Comparison of ENCODE assay signal across 9 cellular contexts in the genomic region with DNA sequence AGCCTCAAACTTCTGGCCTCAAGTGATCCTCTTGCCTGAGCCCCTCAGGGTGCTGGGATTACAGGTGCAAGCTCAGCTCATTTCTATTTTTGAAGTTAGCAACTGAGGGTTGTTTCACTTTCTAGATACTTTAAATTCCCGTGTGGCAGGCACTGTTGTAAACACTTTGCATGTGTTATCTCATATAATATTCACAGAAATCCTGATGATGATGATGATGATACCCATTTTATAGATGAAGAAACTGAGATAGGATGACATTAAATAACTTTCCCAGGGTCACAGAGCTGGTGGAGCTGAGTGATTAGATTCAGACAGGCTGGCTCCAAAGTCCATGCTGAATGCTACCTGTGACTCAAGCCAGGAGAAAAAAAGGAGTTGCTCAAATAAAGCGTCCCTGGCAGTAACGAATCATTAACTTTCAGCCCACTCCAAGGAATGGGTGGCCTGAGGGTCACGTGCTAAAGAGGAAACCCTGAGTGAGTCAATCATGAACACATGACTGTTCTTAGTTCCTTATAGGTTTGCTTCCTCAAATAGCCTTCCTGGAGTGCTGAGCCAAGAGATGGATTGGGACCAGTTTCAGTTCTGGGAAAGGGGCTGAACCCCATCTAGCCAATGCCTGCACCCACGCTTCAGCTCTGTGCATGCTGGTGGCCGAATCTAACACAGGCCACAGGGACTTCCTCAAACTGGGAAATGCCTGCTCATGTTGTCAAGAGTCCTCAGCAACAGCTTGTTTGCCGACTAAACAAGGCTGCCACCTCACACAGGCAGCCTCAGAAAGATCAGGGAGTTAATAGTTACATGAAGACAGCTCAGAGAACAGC. TPM values are rescaled to one million over a fixed set of nuclear protein-coding genes. Genes with fewer than 3 reads are reported as not detected.
DNase-seq lines count a peak whose midpoint lies in the region; ATAC-seq and TF ChIP-seq lines count a peak whose summit lies in the region.
"Had no signal": no experiment of that assay in that cellular context is flagged by ENCODE, and none has a peak within 500 bp of the region (broad histone marks: within the 10 kb centered on the region; RNA-seq: fewer than 3 reads in every experiment).

No MANE protein-coding gene starts in this region.

- TF ChIP-seq CTCF in upper lobe of left lung (IDR thresholded peaks at IDR 0.05) = no peak

- peaks cover 2% of the 10 kb centered on the region for H3K36me3 Mint-ChIP-seq in memory B cell
- H3K36me3 Mint-ChIP-seq: CD8-positive, alpha-beta T cell had no signal

- no peak for TF ChIP-seq POLR2A in upper lobe of left lung (IDR thresholded peaks at IDR 0.05)

- DNase-seq in NCI-H1436 (lab: John Stamatoyannopoulos, UW) (peak; percentile 61), NCI-H1436 treated with DMSO at 0.1 percent for 48 hours (lab: John Stamatoyannopoulos, UW) (no peak), dermis blood vessel endothelial cell (peak; percentile 59), memory B cell (ENCODE audit: low spot score in 2 of 2) (peak; percentile 47 to 56), upper lobe of left lung (peak in 1 of 2 donors; percentile 98)

- peak overlapping the region; percentile 71 to 85 (median 80) for H3K27ac ChIP-seq in upper lobe of left lung

- H3K27me3 ChIP-seq in upper lobe of left lung = no peaks in the 10 kb centered on the region

- H3K27me3 Mint-ChIP-seq in memory B cell = no peaks in the 10 kb centered on the region

- no peaks in the 10 kb centered on the region for H3K36me3 ChIP-seq in upper lobe of left lung

- H3K27ac Mint-ChIP-seq in memory B cell = peak overlapping the region; percentile 98
- H3K27ac Mint-ChIP-seq: CD8-positive, alpha-beta T cell had no signal

- no peaks in the 10 kb centered on the region for H3K9me3 ChIP-seq in upper lobe of left lung

- H3K4me3 ChIP-seq in upper lobe of left lung = peak overlapping the region in 2 of 4 donors; percentile 10 to 13

- H3K4me1 ChIP-seq in upper lobe of left lung = peaks cover 24 to 53% (median 27%) of the 10 kb centered on the region in 4 donors

- H3K4me1 Mint-ChIP-seq in memory B cell = peaks cover 34% of the 10 kb centered on the region

- no peaks in the 10 kb centered on the region for H3K9me3 Mint-ChIP-seq in memory B cell
- H3K9me3 Mint-ChIP-seq: CD8-positive, alpha-beta T cell had no signal

- TF ChIP-seq EP300 in upper lobe of left lung (IDR thresholded peaks at IDR 0.05) = peak in 3 of 4 donors; percentile 27 to 97 (median 68)

- WGBS in upper lobe of left lung, 2 donors = 10 to 21% methylated on average over 7 of the region's 7 CpGs

- peak overlapping the region; percentile 75 for H3K4me3 Mint-ChIP-seq in memory B cell
- H3K4me3 Mint-ChIP-seq: CD8-positive, alpha-beta T cell had no signal

- ATAC-seq in GM21360 (IDR thresholded peaks at IDR 0.05; ENCODE audit: unreplicated experiment) (peak; percentile 55), HG03558 (IDR thresholded peaks at IDR 0.05; ENCODE audit: extremely low read depth, unreplicated experiment) (peak; percentile 55), memory B cell (ENCODE audit: low read depth) (peak; percentile 84), upper lobe of left lung (ENCODE audit: low FRiP score in 2 of 2) (peak; percentile 94 to 98)
- ATAC-seq: CD8-positive, alpha-beta T cell had no signal

TF ChIP-seq in PFSK-1, 5 proteins besides CTCF, POLR2A, EP300 and RAD21:
- TF ChIP-seq SIN3A (IDR thresholded peaks at IDR 0.05; ENCODE audit: borderline replicate concordance, insufficient read depth, low read length) (no peak), FOXP2 (optimal IDR thresholded peaks at IDR 0.05; ENCODE audit: borderline replicate concordance, extremely low read depth, extremely low read length, insufficient read depth) (peak; percentile 13)

RNA-seq across cellular contexts. Expression of a gene that starts 52.8 kb away (rescaled TPM):
- 29.2 TPM for polyA plus RNA-seq in PFSK-1 (2012; ENCODE audit: insufficient read length, low read depth)
- 1.0 and 4.6 TPM in 2 replicates for total RNA-seq in dermis blood vessel endothelial cell
- 100 to 1,000 TPM; 111 to 448 (median 149) TPM for total RNA-seq in upper lobe of left lung
- total RNA-seq: CD8-positive, alpha-beta T cell had no signal

Comparison
In these comparisons a context has a peak if more than half of its experiments do, and no peak if none do; other contexts are left out.
1. RNA of a gene that starts 52.8 kb away (total RNA-seq): 111 to 448 TPM in upper lobe of left lung; 1.0 to 4.6 TPM in dermis blood vessel endothelial cell; every median in the first group is over 10 times any median in the second.
2. Peak in every context shown above with its lines, with median percentiles within 50 percentile points of each other: ATAC-seq.